ENCODE assay signal across 10 cellular contexts in the genomic region with DNA sequence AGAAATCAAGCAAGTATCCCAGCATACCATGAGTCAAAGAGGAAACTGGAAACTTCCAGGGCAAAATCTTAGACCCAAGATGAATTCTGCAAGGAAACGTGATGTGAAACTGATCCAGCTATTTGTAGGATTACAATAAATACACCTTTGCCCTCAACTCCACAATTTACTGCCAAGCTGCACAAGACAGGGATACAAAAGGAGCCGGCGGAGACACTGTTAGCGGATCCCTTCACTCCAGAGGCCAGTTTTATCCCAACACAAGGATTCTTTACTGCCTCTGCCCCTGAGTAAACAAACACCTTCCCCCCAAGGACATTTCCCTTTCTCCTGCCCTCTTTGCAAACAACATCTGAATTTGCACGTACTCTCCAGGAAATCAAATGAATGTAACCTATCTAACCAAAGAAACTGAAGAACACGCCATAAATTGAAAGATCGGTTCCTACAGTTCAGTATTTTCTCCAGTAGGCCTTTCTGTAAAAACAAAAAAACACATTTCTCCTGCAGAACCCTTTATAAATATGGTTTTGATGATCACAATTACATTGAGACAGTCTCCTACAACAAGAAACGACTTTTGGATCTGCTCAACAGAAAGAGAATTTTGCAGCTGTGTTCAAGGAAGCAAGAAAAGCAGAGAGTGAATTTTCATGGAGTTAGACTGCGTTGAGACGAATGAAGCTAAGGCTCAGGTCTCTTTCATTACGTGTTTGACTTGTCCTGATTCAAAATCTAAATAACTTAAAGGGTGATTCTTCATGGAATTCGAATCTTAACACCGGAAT. TPM values are rescaled to one million over a fixed set of nuclear protein-coding genes. Genes with fewer than 3 reads are reported as not detected.
DNase-seq lines count a peak whose midpoint lies in the region; ATAC-seq and TF ChIP-seq lines count a peak whose summit lies in the region.
"Had no signal": no experiment of that assay in that cellular context is flagged by ENCODE, and none has a peak within 500 bp of the region (broad histone marks: within the 10 kb centered on the region; RNA-seq: fewer than 3 reads in every experiment).

No MANE protein-coding gene starts in this region.

- DNase-seq in heart right ventricle (no peak), Right ventricle myocardium inferior (ENCODE audit: missing footprints) (no peak), left kidney (ENCODE audit: low read depth, low spot score) (peak; percentile 90), tibial nerve (ENCODE audit: low spot score in 2 of 2) (no peak)
- DNase-seq: GF-D8 had no signal

- peak in 1 of 2 donors; percentile 25 for TF ChIP-seq EP300 in tibial nerve (IDR thresholded peaks at IDR 0.05)

- no peak for ATAC-seq in heart right ventricle
- ATAC-seq in Right ventricle myocardium inferior: no peak
- ATAC-seq in HG02763 (IDR thresholded peaks at IDR 0.05; ENCODE audit: unreplicated experiment): no peak
- no peak for ATAC-seq in HG03025 (IDR thresholded peaks at IDR 0.05; ENCODE audit: low FRiP score, unreplicated experiment)
- no peak for ATAC-seq in GM19035 (IDR thresholded peaks at IDR 0.05; ENCODE audit: unreplicated experiment)

- H3K9me3 ChIP-seq in heart right ventricle (no peaks in the 10 kb centered on the region), tibial nerve (no peaks in the 10 kb centered on the region)

- intact Hi-C loops in heart right ventricle (cut with DNase I): loop anchor here in 2 of 10 donors (2.0 to 5.0 kb wide), 2 partner anchors 30 to 34 kb away; no protein-coding TSS in a partner anchor
- intact Hi-C loops in Right ventricle myocardium inferior (cut with DNase I): no loop called here

- H3K36me3 ChIP-seq in heart right ventricle (no peaks in the 10 kb centered on the region), tibial nerve (no peaks in the 10 kb centered on the region)

- H3K4me1 ChIP-seq in heart right ventricle (peaks cover 0 to 41% (median 21%) of the 10 kb centered on the region in 9 donors), tibial nerve (peaks cover 0 to 26% (median 4%) of the 10 kb centered on the region in 4 donors)

- H3K4me3 ChIP-seq in heart right ventricle (peak overlapping the region in 8 of 10 donors; percentile 32 to 64 (median 58)), tibial nerve (peak overlapping the region; percentile 26 to 80 (median 54))

- H3K27ac ChIP-seq in heart right ventricle (peak overlapping the region; percentile 2 to 85 (median 77)), VCaP (peak overlapping the region; percentile 89), tibial nerve (peak overlapping the region; percentile 53 to 90 (median 76))

- peaks cover 0 to 81% (median 41%) of the 10 kb centered on the region in 7 donors for H3K27me3 ChIP-seq in heart right ventricle
- peaks cover 4 to 68% of the 10 kb centered on the region in 2 donors for H3K27me3 ChIP-seq in tibial nerve

- WGBS in heart right ventricle, 2 donors: 52 to 59% methylated on average over 13 of the region's 13 CpGs
- 46 to 49% methylated on average over 13 of the region's 13 CpGs for WGBS in tibial nerve, 2 donors

- TF ChIP-seq POLR2A in tibial nerve (IDR thresholded peaks at IDR 0.05): no peak

- no peak for TF ChIP-seq CTCF in heart right ventricle (IDR thresholded peaks at IDR 0.05)
- TF ChIP-seq CTCF in VCaP (conservative IDR thresholded peaks at IDR 0.05): no peak
- TF ChIP-seq CTCF in tibial nerve (IDR thresholded peaks at IDR 0.05): no peak

RNA-seq across cellular contexts. Expression of a gene that starts 1.4 kb away (rescaled TPM):
- total RNA-seq in heart right ventricle (1 to 10 TPM; 1.5 to 3.9 (median 2.7) TPM), Right ventricle myocardium inferior (4.2 TPM), tibial nerve (1 to 10 TPM; 2.4 to 5.9 (median 4.5) TPM)
- polyA plus RNA-seq in heart right ventricle: 1 to 10 TPM; 2.9 to 7.1 TPM

RNA-seq across cellular contexts. Expression of a gene that starts 20.3 kb away (rescaled TPM):
- 1 to 10 TPM; 4.3 to 9.3 (median 5.6) TPM for total RNA-seq in heart right ventricle
- polyA plus RNA-seq in heart right ventricle: 1 to 10 TPM; 2.2 to 4.1 TPM
- total RNA-seq in Right ventricle myocardium inferior: 5.3 TPM
- total RNA-seq in tibial nerve: 1 to 10 TPM in 1 of 4 donors, under 1 TPM in 2, not detected in 1; 0.84 to 4.2 (median 0.87) TPM

RNA-seq across cellular contexts. Expression of a gene that starts 45.8 kb away (rescaled TPM):
- total RNA-seq in heart right ventricle: not detected
- polyA plus RNA-seq in heart right ventricle: not detected
- not detected for total RNA-seq in Right ventricle myocardium inferior
- total RNA-seq in tibial nerve: not detected
- polyA plus RNA-seq: adipose tissue had no signal
